2 cellular contexts compared by ENCODE assay signal in the genomic region with DNA sequence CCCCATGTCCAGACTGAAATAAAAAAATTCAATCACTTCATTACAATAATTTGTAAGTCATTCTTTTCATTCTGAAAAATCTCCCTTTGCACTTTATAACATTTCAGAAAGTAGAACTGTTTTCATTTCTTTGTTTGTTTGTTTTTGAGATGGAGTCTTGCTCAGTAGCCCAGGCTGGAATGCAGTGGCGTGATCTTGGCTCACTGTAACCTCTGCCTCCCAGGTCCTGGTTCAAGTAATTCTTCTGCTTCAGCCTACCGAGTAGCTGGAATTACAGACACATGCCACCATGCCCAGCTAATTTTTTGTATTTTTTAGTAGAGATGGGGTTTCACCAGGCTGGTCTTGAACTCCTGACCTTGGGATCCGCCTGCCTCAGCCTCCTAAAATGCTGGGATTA. TPM values are rescaled to one million over a fixed set of nuclear protein-coding genes. Genes with fewer than 3 reads are reported as not detected.
"Had no signal": no experiment of that assay in that cellular context is flagged by ENCODE, and none has a peak within 500 bp of the region (broad histone marks: within the 10 kb centered on the region; RNA-seq: fewer than 3 reads in every experiment).

No MANE protein-coding gene starts in this region.

RNA-seq across cellular contexts. Expression of gene KIAA0408, which starts 38.0 kb away (rescaled TPM):
- total RNA-seq: pulmonary artery endothelial cell had no signal
- polyA plus RNA-seq: immature natural killer cell had no signal
